In the genomic region with DNA sequence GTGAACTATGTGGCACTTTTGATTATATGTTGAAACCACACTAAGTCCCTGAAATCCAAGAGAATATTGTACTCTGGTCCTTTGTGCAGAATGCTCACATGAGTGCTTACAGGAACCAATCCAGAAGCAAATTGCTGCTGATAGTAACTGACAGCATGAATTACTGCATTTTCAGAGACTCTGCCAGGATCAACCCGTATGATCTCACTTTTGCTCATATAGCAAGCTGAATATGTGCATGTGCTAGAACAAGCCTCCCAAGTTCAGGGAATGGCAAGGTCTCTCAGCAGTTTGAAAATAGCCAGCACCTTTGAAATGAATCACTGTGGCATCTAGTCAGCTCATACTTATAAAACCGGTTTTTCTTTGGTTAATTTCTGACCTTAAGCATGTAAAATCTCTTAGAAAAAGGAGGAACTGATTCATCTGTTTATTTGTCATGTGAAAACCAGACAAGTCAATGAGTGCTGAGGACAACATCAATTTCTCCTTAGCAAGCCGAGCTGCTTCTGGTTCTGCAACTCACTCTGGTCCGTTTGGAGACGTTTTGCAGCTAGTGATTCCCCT, we compare ENCODE assay signal across 9 cellular contexts.
DNase-seq lines count a peak whose midpoint lies in the region; ATAC-seq, FAIRE-seq and TF ChIP-seq lines count a peak whose summit lies in the region.
"Had no signal": no experiment of that assay in that cellular context is flagged by ENCODE, and none has a peak within 500 bp of the region (broad histone marks: within the 10 kb centered on the region; RNA-seq: fewer than 3 reads in every experiment).

No MANE protein-coding gene starts in this region.

- peaks cover 3 to 11% of the 10 kb centered on the region in 2 donors for H3K27me3 Mint-ChIP-seq in T-cell

- H3K9me2 ChIP-seq in hepatocyte (replicated peaks; ENCODE audit: insufficient read depth), result no peaks in the 10 kb centered on the region

- no peak for TF ChIP-seq POLR2A in gastroesophageal sphincter (IDR thresholded peaks at IDR 0.05)

- 46% methylated on average over 5 of the region's 5 CpGs for WGBS in hepatocyte (ENCODE audit: low lambda C conversion rate, missing lambda C conversion rate)
- WGBS in gastroesophageal sphincter (ENCODE audit: low coverage in 1 of 2), 2 donors, result 14 to 47% methylated on average over 5 of the region's 5 CpGs

- H3K36me3 ChIP-seq in hepatocyte (replicated peaks; ENCODE audit: insufficient read depth, low read depth) (no peaks in the 10 kb centered on the region), gastroesophageal sphincter (no peaks in the 10 kb centered on the region)

- no peak overlapping the region for H2AFZ ChIP-seq in hepatocyte

- H4K20me1 ChIP-seq in hepatocyte (ENCODE audit: insufficient read depth, poor library complexity, severe bottlenecking), result no peaks in the 10 kb centered on the region

- ATAC-seq in GM21515 (IDR thresholded peaks at IDR 0.05; ENCODE audit: unreplicated experiment) (peak; percentile 77), T-cell (replicated peaks in 1 of 4) (no peak), gastroesophageal sphincter (no peak)

- H3K4me3 ChIP-seq in hepatocyte (no peak overlapping the region), gastroesophageal sphincter (no peak overlapping the region)

- H3K4me3 Mint-ChIP-seq in T-cell, result no peak overlapping the region
- H3K4me3 Mint-ChIP-seq: activated naive CD8-positive, alpha-beta T cell treated with anti-CD3 and anti-CD28 coated beads, Interleukin-2, amount 10 ng/mL, durations not matched to agents 7 days and 5 days had no signal

- H3K9me3 ChIP-seq in hepatocyte (ENCODE audit: low read depth), result no peaks in the 10 kb centered on the region
- no peaks in the 10 kb centered on the region for H3K9me3 ChIP-seq in gastroesophageal sphincter

- TF ChIP-seq CTCF in hepatocyte (IDR thresholded peaks at IDR 0.05; ENCODE audit: poor library complexity) (no peak), gastroesophageal sphincter (IDR thresholded peaks at IDR 0.05) (no peak)

- H3K36me3 Mint-ChIP-seq in T-cell, result no peaks in the 10 kb centered on the region
- H3K36me3 Mint-ChIP-seq: activated naive CD8-positive, alpha-beta T cell treated with anti-CD3 and anti-CD28 coated beads, Interleukin-2, amount 10 ng/mL, durations not matched to agents 7 days and 5 days had no signal

- H3K27ac Mint-ChIP-seq in T-cell, result no peak overlapping the region
- H3K27ac Mint-ChIP-seq: activated naive CD8-positive, alpha-beta T cell treated with anti-CD3 and anti-CD28 coated beads, Interleukin-2, amount 10 ng/mL, durations not matched to agents 7 days and 5 days had no signal

- FAIRE-seq in HTR-8/SVneo (lab: Jason Lieb, UNC), result peak; percentile 83

- H3K4me2 ChIP-seq in hepatocyte, result no peak overlapping the region

- no peaks in the 10 kb centered on the region for H3K79me2 ChIP-seq in hepatocyte

- no peak for TF ChIP-seq EP300 in gastroesophageal sphincter (IDR thresholded peaks at IDR 0.05)

- POLR2A ChIA-PET in T-cell (lab: Charles Lee), result no interaction called here

- DNase-seq in Daoy (ENCODE audit: low read depth), result peak; percentile 16
- DNase-seq in HTR-8/SVneo (ENCODE audit: insufficient read length, low spot score), result peak; percentile 40
- DNase-seq in hepatocyte (ENCODE audit: low spot score), result peak; percentile 56
- DNase-seq in NCI-H1092 (lab: John Stamatoyannopoulos, UW), result no peak
- no peak for DNase-seq in T-cell
- no peak for DNase-seq in GF-D8 (lab: John Stamatoyannopoulos, UW)
- DNase-seq: activated naive CD8-positive, alpha-beta T cell treated with anti-CD3 and anti-CD28 coated beads, Interleukin-2, amount 10 ng/mL, durations not matched to agents 7 days and 5 days had no signal

- no peaks in the 10 kb centered on the region for H3K4me1 ChIP-seq in hepatocyte (ENCODE audit: insufficient read depth)
- H3K4me1 ChIP-seq in gastroesophageal sphincter, result peaks cover 0 to 26% (median 2%) of the 10 kb centered on the region in 3 donors

- H3K27ac ChIP-seq in hepatocyte (peak overlapping the region; percentile 14), gastroesophageal sphincter (no peak overlapping the region)

- no peaks in the 10 kb centered on the region for H3K4me1 Mint-ChIP-seq in T-cell
- H3K4me1 Mint-ChIP-seq: activated naive CD8-positive, alpha-beta T cell treated with anti-CD3 and anti-CD28 coated beads, Interleukin-2, amount 10 ng/mL, durations not matched to agents 7 days and 5 days had no signal

- H3K9me3 Mint-ChIP-seq in T-cell, result no peaks in the 10 kb centered on the region
- H3K9me3 Mint-ChIP-seq: activated naive CD8-positive, alpha-beta T cell treated with anti-CD3 and anti-CD28 coated beads, Interleukin-2, amount 10 ng/mL, durations not matched to agents 7 days and 5 days had no signal

- CTCF ChIA-PET in T-cell (lab: Charles Lee), result no interaction called here

- H3K27me3 ChIP-seq in hepatocyte (no peaks in the 10 kb centered on the region), gastroesophageal sphincter (no peaks in the 10 kb centered on the region)

Comparison
In these comparisons a context has a peak if more than half of its experiments do, and no peak if none do; other contexts are left out.
1. DNase-seq: peak in Daoy (single experiment), HTR-8/SVneo (single experiment) and hepatocyte (single experiment); none in NCI-H1092 (single experiment), T-cell (0 of 34) and GF-D8 (single experiment).